ENCODE assay signal across 2 cellular contexts in the genomic region with DNA sequence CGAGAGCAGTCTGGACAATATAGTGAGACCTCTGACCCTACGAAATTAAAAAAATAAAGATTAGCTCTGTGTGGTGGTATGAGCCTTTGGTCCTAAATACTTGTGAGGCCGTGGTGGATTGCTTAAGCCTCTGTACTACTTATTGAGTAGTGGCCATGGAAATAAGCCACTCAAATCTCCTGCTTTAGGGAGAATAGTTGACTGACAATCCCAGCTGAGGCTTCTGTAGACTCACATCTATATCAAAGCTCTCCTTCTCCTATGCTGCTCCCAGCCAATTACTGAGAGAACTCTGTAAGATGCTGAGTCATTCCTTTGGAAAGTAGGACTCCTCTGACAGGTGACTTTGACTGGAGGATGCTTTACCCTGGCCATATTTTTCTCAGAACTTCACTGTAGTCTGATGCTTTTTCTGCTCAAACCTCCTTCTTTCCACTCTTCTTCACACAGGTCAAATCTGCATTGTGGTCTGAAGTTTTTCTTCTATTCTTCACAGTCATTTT.
TF ChIP-seq lines count a peak whose summit lies in the region.

No MANE protein-coding gene starts in this region.

TF ChIP-seq in A549, 52 proteins besides CTCF, POLR2A, EP300 and RAD21 (continued from another document):
- TF ChIP-seq SREBF2 (IDR thresholded peaks at IDR 0.05) (no peak), NFE2L2 (conservative IDR thresholded peaks at IDR 0.05; ENCODE audit: low read length) (peak; percentile 55), KDM5A (IDR thresholded peaks at IDR 0.05) (no peak), TP53 (CRISPR knock-in tag; IDR thresholded peaks at IDR 0.05) (no peak)

TF ChIP-seq in IMR-90, 13 proteins besides CTCF, POLR2A, EP300 and RAD21:
- TF ChIP-seq, protein P1, sequence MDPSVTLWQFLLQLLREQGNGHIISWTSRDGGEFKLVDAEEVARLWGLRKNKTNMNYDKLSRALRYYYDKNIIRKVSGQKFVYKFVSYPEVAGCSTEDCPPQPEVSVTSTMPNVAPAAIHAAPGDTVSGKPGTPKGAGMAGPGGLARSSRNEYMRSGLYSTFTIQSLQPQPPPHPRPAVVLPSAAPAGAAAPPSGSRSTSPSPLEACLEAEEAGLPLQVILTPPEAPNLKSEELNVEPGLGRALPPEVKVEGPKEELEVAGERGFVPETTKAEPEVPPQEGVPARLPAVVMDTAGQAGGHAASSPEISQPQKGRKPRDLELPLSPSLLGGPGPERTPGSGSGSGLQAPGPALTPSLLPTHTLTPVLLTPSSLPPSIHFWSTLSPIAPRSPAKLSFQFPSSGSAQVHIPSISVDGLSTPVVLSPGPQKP (IDR thresholded peaks at IDR 0.05; ENCODE audit: borderline replicate concordance, low read depth, low read length) = no peak
- TF ChIP-seq MAZ (IDR thresholded peaks at IDR 0.05; ENCODE audit: borderline replicate concordance, low read depth, low read length) (no peak), RFX5 (IDR thresholded peaks at IDR 0.05; ENCODE audit: low read depth, low read length) (no peak), MXI1 (IDR thresholded peaks at IDR 0.05; ENCODE audit: borderline replicate concordance, low read depth, low read length) (no peak), RCOR1 (IDR thresholded peaks at IDR 0.05; ENCODE audit: insufficient replicate concordance, low read length) (no peak), NFE2L2 (IDR thresholded peaks at IDR 0.05; ENCODE audit: low read depth, low read length) (peak; percentile 74), MAFK (IDR thresholded peaks at IDR 0.05; ENCODE audit: low read depth, low read length) (no peak), CHD1 (IDR thresholded peaks at IDR 0.05; ENCODE audit: low read depth, low read length) (no peak), CEBPB (IDR thresholded peaks at IDR 0.05; ENCODE audit: low read depth, low read length) (no peak)
